Comparison of ENCODE assay signal across 8 cellular contexts in genomic region chr11:65180877-65181568, GRCh38. TPM values are rescaled to one million over a fixed set of nuclear protein-coding genes. Genes with fewer than 3 reads are reported as not detected.
DNase-seq lines count a peak whose midpoint lies in the region; ATAC-seq and TF ChIP-seq lines count a peak whose summit lies in the region.

No MANE protein-coding gene starts in this region.

- peak in 1 of 2 donors; percentile 46 for TF ChIP-seq POLR2A in uterus (IDR thresholded peaks at IDR 0.05)

- DNase-seq in CD1c-positive myeloid dendritic cell (ENCODE audit: extremely low spot score) (peak; percentile 70), HuH-7.5 (ENCODE audit: low spot score) (peak; percentile 69), RPMI7951 (ENCODE audit: low read depth) (peak; percentile 65), foreskin fibroblast (peak; percentile 43 to 79), uterus (peak; percentile 48 to 63)
- peak; percentile 44 for DNase-seq in activated T-helper 9 cell treated with anti-CD3 and anti-CD28 coated beads, Interleukin-2, amount 50 U/mL, for 16 hours (ENCODE audit: low read depth)

- H3K4me1 ChIP-seq in neutrophil (ENCODE audit: control insufficient read depth in 1 of 2, insufficient read depth in 1 of 2, low read depth in 1 of 2, low read length in 1 of 2) (peaks cover 22 to 26% of the 10 kb centered on the region in 2 experiments), uterus (peaks cover 0 to 11% of the 10 kb centered on the region in 2 donors)

- H3K27me3 ChIP-seq in neutrophil (no peaks in the 10 kb centered on the region), uterus (no peaks in the 10 kb centered on the region)

- H3K4me3 ChIP-seq in foreskin fibroblast (ENCODE audit: low read depth in 1 of 2, low read length in 2 of 2), result peak overlapping the region; percentile 90 to 98
- peak overlapping the region; percentile 85 for H3K4me3 ChIP-seq in neutrophil (ENCODE audit: low read depth in 1 of 2, low read length in 1 of 2)
- peak overlapping the region; percentile 63 to 81 for H3K4me3 ChIP-seq in uterus

- TF ChIP-seq CTCF in foreskin fibroblast (IDR thresholded peaks at IDR 0.05; ENCODE audit: low read depth, low read length) (peak; percentile 38), neutrophil (IDR thresholded peaks at IDR 0.05) (peak; percentile 74), uterus (IDR thresholded peaks at IDR 0.05) (peak; percentile 23 to 63 (median 30))

- intact Hi-C loops in uterus (cut with DNase I; ENCODE audit: low total_unique reads), result no loop called here

- peak; percentile 68 for ATAC-seq in GM19452 (IDR thresholded peaks at IDR 0.05; ENCODE audit: unreplicated experiment)

- no peaks in the 10 kb centered on the region for H3K9me3 ChIP-seq in neutrophil
- H3K9me3 ChIP-seq in uterus, result no peaks in the 10 kb centered on the region

- peaks cover 29% of the 10 kb centered on the region for H3K36me3 ChIP-seq in neutrophil
- no peaks in the 10 kb centered on the region for H3K36me3 ChIP-seq in uterus

- peak overlapping the region; percentile 88 for H3K27ac ChIP-seq in neutrophil
- peak overlapping the region; percentile 82 to 91 for H3K27ac ChIP-seq in uterus

RNA-seq across cellular contexts. Expression of gene CAPN1, which starts 0.7 kb away (rescaled TPM):
- 195 and 272 TPM in 2 replicates for total RNA-seq in RPMI7951 (2014; rRNA removed; shearing (Covaris generic))
- 100 to 1,000 TPM; 122 to 174 (median 157) TPM for total RNA-seq in uterus

RNA-seq across cellular contexts. Expression of gene SPDYC, which starts 11.0 kb away (rescaled TPM):
- not detected in 2 replicates for total RNA-seq in RPMI7951 (2014; rRNA removed; shearing (Covaris generic))
- not detected for total RNA-seq in uterus

RNA-seq across cellular contexts. Expression of gene SYVN1, which starts 46.7 kb away (rescaled TPM):
- 15.6 and 29.2 TPM in 2 replicates for total RNA-seq in RPMI7951 (2014; rRNA removed; shearing (Covaris generic))
- 10 to 100 TPM; 34.7 to 88.8 (median 60.5) TPM for total RNA-seq in uterus

RNA-seq across cellular contexts. Expression of gene MRPL49, which starts 58.9 kb away (rescaled TPM):
- 50.6 and 69.5 TPM in 2 replicates for total RNA-seq in RPMI7951 (2014; rRNA removed; shearing (Covaris generic))
- total RNA-seq in uterus, result 10 to 100 TPM; 27.6 to 69.2 (median 57.8) TPM

RNA-seq across cellular contexts. Expression of gene FAU, which starts 59.1 kb away (rescaled TPM):
- total RNA-seq in RPMI7951 (2014; rRNA removed; shearing (Covaris generic)), result 366 and 448 TPM in 2 replicates
- 1,000 to 10,000 TPM in 3 of 4 donors, 100 to 1,000 TPM in 1; 161 to 5,220 (median 1,903) TPM for total RNA-seq in uterus

Comparison
In these comparisons a context has a peak if more than half of its experiments do, and no peak if none do; other contexts are left out.
1. Peak in every context shown above with its lines: DNase-seq, ATAC-seq, H3K4me3 ChIP-seq and H3K27ac ChIP-seq.